Comparison of ENCODE assay signal across 8 cellular contexts in the genomic region with DNA sequence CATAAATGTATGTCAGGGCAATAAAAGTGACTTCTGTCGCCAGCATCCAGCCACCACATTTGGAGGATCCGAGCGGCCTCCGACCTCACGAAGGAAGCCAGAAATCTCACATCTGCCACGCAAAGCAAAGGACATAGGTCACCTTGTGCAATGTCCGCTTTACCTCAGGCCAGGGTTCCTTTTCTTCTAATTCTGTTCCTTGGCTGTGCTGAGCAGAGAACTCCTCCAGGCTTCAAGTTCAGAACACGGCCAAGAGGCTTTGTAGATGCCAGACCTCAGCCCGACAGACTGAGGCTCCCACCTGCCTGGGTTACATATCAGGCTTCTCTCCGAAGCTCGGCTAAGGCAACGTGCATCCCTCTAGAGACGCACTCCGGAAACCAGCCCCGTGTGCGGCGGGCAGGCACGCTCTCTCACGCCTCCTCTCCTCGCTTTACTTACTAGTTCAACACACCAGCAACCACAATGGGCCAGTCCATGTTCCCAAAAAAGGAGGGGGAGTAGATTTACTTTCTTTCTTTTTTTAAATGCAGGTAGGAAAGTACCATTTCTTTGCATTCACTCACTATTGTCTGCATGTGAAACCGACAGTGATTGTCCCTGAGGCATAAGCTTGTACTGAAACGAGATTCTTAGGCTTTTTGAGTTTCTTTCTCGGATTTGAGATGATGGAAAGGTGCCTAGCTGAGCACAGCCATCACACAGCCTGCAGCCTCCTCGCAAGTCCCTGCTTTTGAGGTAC.
DNase-seq lines count a peak whose midpoint lies in the region; ATAC-seq and TF ChIP-seq lines count a peak whose summit lies in the region.

No MANE protein-coding gene starts in this region.

- in situ Hi-C loops in transverse colon (cut with MboI; ENCODE audit: low pct_ligation_motif_present in 1 of 4, low pct_unique_long_range_greater_than_20kb in 1 of 4, low sequenced_read_pairs in 3 of 4) = loop anchor here in 1 of 4 donors (25.0 kb wide), 1 partner anchor 611 kb away; no protein-coding TSS in a partner anchor

- 3 to 15% methylated on average over 7 to 24 of the region's 24 CpGs for WGBS in transverse colon (ENCODE audit: low coverage in 1 of 2), 2 donors

- intact Hi-C loops in transverse colon (cut with DNase I; ENCODE audit: low total_unique reads) = no loop called here

- no peaks in the 10 kb centered on the region for H3K36me3 ChIP-seq in cardiac muscle cell
- H3K36me3 ChIP-seq in parathyroid adenoma (ENCODE audit: control insufficient read depth, insufficient read depth, low read length) = no peaks in the 10 kb centered on the region
- no peaks in the 10 kb centered on the region for H3K36me3 ChIP-seq in transverse colon

- peak overlapping the region; percentile 77 for H2AFZ ChIP-seq in parathyroid adenoma

- no peaks in the 10 kb centered on the region for H3K9me3 ChIP-seq in cardiac muscle cell (ENCODE audit: low read depth)
- H3K9me3 ChIP-seq in parathyroid adenoma (ENCODE audit: control insufficient read depth, low read length) = no peaks in the 10 kb centered on the region
- no peaks in the 10 kb centered on the region for H3K9me3 ChIP-seq in transverse colon

- TF ChIP-seq POLR2A in transverse colon (IDR thresholded peaks at IDR 0.05) = peak; percentile 97

- TF ChIP-seq EP300 in transverse colon (IDR thresholded peaks at IDR 0.05; ENCODE audit: low read depth) = no peak

- peak; percentile 96 for ATAC-seq in GM21529 (IDR thresholded peaks at IDR 0.05; ENCODE audit: unreplicated experiment)

- peak overlapping the region; percentile 64 for H3K4me2 ChIP-seq in parathyroid adenoma (ENCODE audit: low read length)

- peaks cover 24% of the 10 kb centered on the region for H3K79me2 ChIP-seq in parathyroid adenoma

- H3K27ac ChIP-seq in cardiac muscle cell (peak overlapping the region; percentile 95), parathyroid adenoma (peak overlapping the region; percentile 78), transverse colon (peak overlapping the region; percentile 84 to 90 (median 88))

- peak overlapping the region; percentile 7 for H3K9ac ChIP-seq in parathyroid adenoma

- TF ChIP-seq CTCF in cardiac muscle cell (IDR thresholded peaks at IDR 0.05; ENCODE audit: low read depth, low read length) (peak; percentile 6), parathyroid adenoma (IDR thresholded peaks at IDR 0.05) (no peak), transverse colon (IDR thresholded peaks at IDR 0.05) (no peak)

- H3K4me1 ChIP-seq in cardiac muscle cell (ENCODE audit: low read depth) (peaks cover 34% of the 10 kb centered on the region), parathyroid adenoma (peaks cover 22% of the 10 kb centered on the region), transverse colon (peaks cover 9 to 59% (median 45%) of the 10 kb centered on the region in 4 donors)

- DNase-seq in DMS53 (lab: John Stamatoyannopoulos, UW) (peak; percentile 97), RPMI8226 (peak; percentile 93), cardiac muscle cell (ENCODE audit: low read depth in 1 of 2, low spot score in 1 of 2) (peak; percentile 86 to 92), transverse colon (peak; percentile 91)
- DNase-seq in Jurkat, Clone E6-1 (ENCODE audit: low read depth, low spot score) = peak; percentile 99
- DNase-seq in activated naive CD4-positive, alpha-beta T cell treated with Interleukin-2 at 50 U/mL for 16 hours = peak; percentile 89

- H3K27me3 ChIP-seq in cardiac muscle cell (no peaks in the 10 kb centered on the region), parathyroid adenoma (ENCODE audit: control insufficient read depth, insufficient read depth, low read length) (no peaks in the 10 kb centered on the region), transverse colon (no peaks in the 10 kb centered on the region)

- peak overlapping the region; percentile 53 for H3K4me3 ChIP-seq in Jurkat, Clone E6-1 (ENCODE audit: low read length)
- H3K4me3 ChIP-seq in cardiac muscle cell (peak overlapping the region; percentile 59), parathyroid adenoma (ENCODE audit: low read depth, low read length) (peak overlapping the region; percentile 71), transverse colon (peak overlapping the region; percentile 20 to 47 (median 30))

Comparison
In these comparisons a context has a peak if more than half of its experiments do, and no peak if none do; other contexts are left out.
1. Peak in every context shown above with its lines: DNase-seq, ATAC-seq, H3K4me3 ChIP-seq and H3K27ac ChIP-seq.